In genomic region chr12:77724367-77724957, GRCh38 we compare ENCODE assay signal across 8 cellular contexts.
A peak's percentile ranks its signal among the peaks of the same experiment; 100 is the strongest.
DNase-seq lines count a peak whose midpoint lies in the region; ATAC-seq and TF ChIP-seq lines count a peak whose summit lies in the region.

No MANE protein-coding gene starts in this region.

- no peak for TF ChIP-seq EP300 in stomach (IDR thresholded peaks at IDR 0.05)

- POLR2A ChIA-PET in AG04449 (lab: Yijun Ruan, JAX): no interaction called here

- 54 to 70% (median 62%) methylated on average over 1 of the region's 1 CpG for WGBS in stomach, 5 donors

- H3K9me2 ChIP-seq in MM.1S (replicated peaks; ENCODE audit: insufficient read depth, low read length): no peaks in the 10 kb centered on the region

- no peaks in the 10 kb centered on the region for H3F3A ChIP-seq in MM.1S (ENCODE audit: insufficient read depth, low read length)

- H3K9me3 ChIP-seq in MM.1S (replicated peaks; ENCODE audit: insufficient read depth, low read length): no peaks in the 10 kb centered on the region
- no peaks in the 10 kb centered on the region for H3K9me3 ChIP-seq in stomach

- H3K27ac ChIP-seq in MM.1S (ENCODE audit: low read length) (no peak overlapping the region), stomach (no peak overlapping the region)

- H2AFZ ChIP-seq in MM.1S (ENCODE audit: low read length): no peak overlapping the region

- TF ChIP-seq CTCF in AG04449 (IDR thresholded peaks at IDR 0.05; ENCODE audit: insufficient read depth, low read length, missing control alignments) (peak; percentile 61), MM.1S (IDR thresholded peaks at IDR 0.05; ENCODE audit: low read length) (peak; percentile 74), stomach (IDR thresholded peaks at IDR 0.05) (peak in 5 of 7 experiments; percentile 18 to 69 (median 48))

- no peaks in the 10 kb centered on the region for H3K79me2 ChIP-seq in MM.1S (ENCODE audit: low read length)

- peak; percentile 81 for ATAC-seq in GM18909 (IDR thresholded peaks at IDR 0.05; ENCODE audit: poor library complexity, unreplicated experiment)

- H3K36me3 ChIP-seq in MM.1S (replicated peaks; ENCODE audit: insufficient read depth, low read length) (no peaks in the 10 kb centered on the region), stomach (no peaks in the 10 kb centered on the region)

- H3K27me3 ChIP-seq in MM.1S (replicated peaks; ENCODE audit: insufficient read depth, low read length): no peaks in the 10 kb centered on the region
- no peaks in the 10 kb centered on the region for H3K27me3 ChIP-seq in stomach

- no peak for DNase-seq in AG04449 (ENCODE audit: low read depth, low spot score)
- DNase-seq in MM.1S: peak; percentile 56
- DNase-seq in SHP77 (lab: John Stamatoyannopoulos, UW): peak; percentile 52 to 57
- DNase-seq in glomerular endothelial cell (ENCODE audit: extremely low read depth, low read depth, low spot score): peak; percentile 44
- no peak for DNase-seq in stomach
- no peak for DNase-seq in G401 (ENCODE audit: low spot score)
- DNase-seq in stimulated activated CD4-positive, alpha-beta T cell treated with anti-CD3 and anti-CD28 coated beads, Interleukin-15, amount 100 ng/mL, for 24 hours: no peak

- H4K20me1 ChIP-seq in MM.1S (ENCODE audit: insufficient read depth, low read length): no peaks in the 10 kb centered on the region

- H3K9ac ChIP-seq in MM.1S (ENCODE audit: low read length): no peak overlapping the region

- no peak for TF ChIP-seq POLR2A in stomach (IDR thresholded peaks at IDR 0.05)

- CTCF ChIA-PET in AG04449 (lab: Yijun Ruan, JAX): interaction anchor here (0.6 to 1.8 kb wide), 24 partner anchors 9 to 622 kb away, joined by 3 to 116 read pairs (median 3); no protein-coding TSS in a partner anchor

- H3K4me2 ChIP-seq in MM.1S (ENCODE audit: low read depth, low read length): no peak overlapping the region

- H3K4me1 ChIP-seq in MM.1S (ENCODE audit: low read length): no peaks in the 10 kb centered on the region
- no peaks in the 10 kb centered on the region for H3K4me1 ChIP-seq in stomach

- intact Hi-C loops in stomach (cut with DNase I; ENCODE audit: low total_unique reads): no loop called here

- H3K4me3 ChIP-seq in AG04449 (ENCODE audit: low read depth, low read length) (no peak overlapping the region), MM.1S (ENCODE audit: low read length) (no peak overlapping the region), stomach (no peak overlapping the region)

- in situ Hi-C loops in G401 (cut with HindIII; ENCODE audit: low sequenced_read_pairs): no loop called here

Comparison
In these comparisons a context has a peak if more than half of its experiments do, and no peak if none do; other contexts are left out.
1. DNase-seq: peak in MM.1S (single experiment), SHP77 (2 of 2) and glomerular endothelial cell (single experiment); none in AG04449 (single experiment), stomach (single experiment), G401 (single experiment) and stimulated activated CD4-positive, alpha-beta T cell treated with anti-CD3 and anti-CD28 coated beads, Interleukin-15, amount 100 ng/mL, for 24 hours (single experiment).
2. Peak in every context shown above with its lines, with median percentiles within 50 percentile points of each other: CTCF ChIP-seq.